9 cellular contexts compared by ENCODE assay signal in genomic region chr3:131361464-131362421, GRCh38. TPM values are rescaled to one million over a fixed set of nuclear protein-coding genes. Genes with fewer than 3 reads are reported as not detected.
DNase-seq lines count a peak whose midpoint lies in the region; ATAC-seq, FAIRE-seq and TF ChIP-seq lines count a peak whose summit lies in the region.
"Had no signal": no experiment of that assay in that cellular context is flagged by ENCODE, and none has a peak within 500 bp of the region (broad histone marks: within the 10 kb centered on the region; RNA-seq: fewer than 3 reads in every experiment).

No MANE protein-coding gene starts in this region.

- H3K36me3 ChIP-seq in HCT116 (ENCODE audit: control insufficient read depth in 1 of 2, insufficient read depth in 2 of 2, low read length in 2 of 2): no peaks in the 10 kb centered on the region
- H3K36me3 ChIP-seq in kidney (ENCODE audit: control insufficient read depth in 1 of 2, insufficient read depth in 2 of 2, low read length in 2 of 2): no peaks in the 10 kb centered on the region

- H3K9me3 ChIP-seq in HCT116 (ENCODE audit: control insufficient read depth in 1 of 2, insufficient read depth in 1 of 2, low read depth in 1 of 2, low read length in 2 of 2) (no peaks in the 10 kb centered on the region), kidney (ENCODE audit: control insufficient read depth in 1 of 2, low read length in 2 of 2) (no peaks in the 10 kb centered on the region)

- H3K9ac ChIP-seq in HCT116 (ENCODE audit: low read length): peak overlapping the region; percentile 88
- peak overlapping the region; percentile 36 to 55 for H3K9ac ChIP-seq in kidney (ENCODE audit: low read length in 2 of 2)

- ATAC-seq in HCT116: peak; percentile 98
- no peak for ATAC-seq in GM21528 (IDR thresholded peaks at IDR 0.05; ENCODE audit: low FRiP score, unreplicated experiment)

- BruUV-seq in HCT116 (replicated peaks; lab: Mats Ljungman, UMichigan): no TSS peak

- no peaks in the 10 kb centered on the region for H3K9me2 ChIP-seq in HCT116 (ENCODE audit: insufficient read depth)

- no peak for TF ChIP-seq CTCF in GM12875 (IDR thresholded peaks at IDR 0.05; ENCODE audit: borderline replicate concordance, insufficient read depth, low read depth, low read length)
- no peak for TF ChIP-seq CTCF in HCT116 (IDR thresholded peaks at IDR 0.05 in 2 of 3, conservative IDR thresholded peaks at IDR 0.05 in 1 of 3; ENCODE audit: borderline replicate concordance in 1 of 3, insufficient read depth in 1 of 3, low read depth in 2 of 3, low read length in 2 of 3)
- no peak for TF ChIP-seq CTCF in kidney (IDR thresholded peaks at IDR 0.05; ENCODE audit: borderline replicate concordance, extremely low read depth, insufficient read depth)
- no peak for TF ChIP-seq CTCF in HFFc6 (IDR thresholded peaks at IDR 0.05)

- no peak overlapping the region for H3K4me3 Mint-ChIP-seq in HFFc6

- H3K4me1 Mint-ChIP-seq in HFFc6 (ENCODE audit: low read depth): peaks cover 1% of the 10 kb centered on the region

- no peak for FAIRE-seq in kidney (lab: Jason Lieb, UNC)
- FAIRE-seq: TTC549 had no signal

- POLR2A ChIA-PET in HCT116 (lab: Charles Lee): interaction anchor here (0.8 to 1.7 kb wide), 2 partner anchors 12 to 20 kb away, joined by 3 to 5 read pairs; partner anchors contain the start of gene NUDT16

- H3K4me1 ChIP-seq in HCT116 (ENCODE audit: control insufficient read depth in 1 of 2, insufficient read depth in 2 of 2, low read length in 2 of 2): peaks cover 5 to 20% of the 10 kb centered on the region in 2 experiments; a peak in 2 of 4 replicates
- H3K4me1 ChIP-seq in kidney (ENCODE audit: control insufficient read depth in 1 of 2, insufficient read depth in 1 of 2, low read depth in 1 of 2, low read length in 2 of 2): peaks cover 0 to 2% of the 10 kb centered on the region in 2 donors

- H3K27me3 Mint-ChIP-seq in HFFc6 (ENCODE audit: insufficient read depth): peaks cover 8% of the 10 kb centered on the region

- RAD21 ChIA-PET in HCT116 (lab: Charles Lee; ENCODE audit: low non-redundant PET in 1 of 2, low total read pairs in 2 of 2, uncharacterized antibody in 2 of 2, unreplicated experiment in 2 of 2): no interaction called here

- H3K4me3 ChIP-seq in GM12875 (ENCODE audit: low read depth, low read length) (peak overlapping the region; percentile 71), HCT116 (replicated peaks in 1 of 2; ENCODE audit: low read depth in 1 of 2, low read length in 2 of 2) (peak overlapping the region; percentile 79 to 82), kidney (ENCODE audit: low read length in 2 of 2) (peak overlapping the region; percentile 61 to 74)

- no peak for TF ChIP-seq POLR2A in HCT116 (IDR thresholded peaks at IDR 0.05; ENCODE audit: borderline replicate concordance, extremely low read depth, insufficient read depth, insufficient read length)

- TF ChIP-seq RAD21 in HCT116 (IDR thresholded peaks at IDR 0.05; ENCODE audit: low read depth): no peak

- H3K79me2 ChIP-seq in HCT116 (ENCODE audit: insufficient read depth, low read length): peaks cover 17% of the 10 kb centered on the region

- H2AFZ ChIP-seq in HCT116 (ENCODE audit: low read depth, low read length, poor library complexity, severe bottlenecking): no peak overlapping the region

- peaks cover 4% of the 10 kb centered on the region; the same call in 1 of the 2 replicates for H3K9me3 Mint-ChIP-seq in HFFc6

- no peaks in the 10 kb centered on the region for H4K20me1 ChIP-seq in HCT116 (ENCODE audit: insufficient read depth)

- intact Hi-C loops in HCT116 (cut with micrococcal nuclease) (no loop called here), kidney (cut with DNase I) (no loop called here)

- peak; percentile 98 for DNase-seq in HCT116 (ENCODE audit: low read depth, low spot score)
- DNase-seq in NCI-H510A (lab: John Stamatoyannopoulos, UW): peak; percentile 92
- DNase-seq in kidney: peak; percentile 96
- DNase-seq in stimulated activated CD8-positive, alpha-beta memory T cell treated with anti-CD3 and anti-CD28 coated beads, Interleukin-4, amount 100 ng/mL, for 48 hours: peak; percentile 50
- DNase-seq in HFFc6: no peak

- CTCF ChIA-PET in HCT116 (lab: Charles Lee): no interaction called here

- H3K4me2 ChIP-seq in HCT116 (ENCODE audit: low read length): peak overlapping the region; percentile 96

- peaks cover 5% of the 10 kb centered on the region; the same call in 1 of the 2 replicates for H3K36me3 Mint-ChIP-seq in HFFc6 (ENCODE audit: low read depth)

- H3K27ac Mint-ChIP-seq in HFFc6: no peak overlapping the region

- no peaks in the 10 kb centered on the region for H3K27me3 ChIP-seq in HCT116 (ENCODE audit: insufficient read depth, low read length)

- H3K27ac ChIP-seq in HCT116 (ENCODE audit: low read depth, low read length) (peak overlapping the region; percentile 65), cingulate gyrus (ENCODE audit: low read depth, low read length) (peak overlapping the region; percentile 10), kidney (ENCODE audit: low read depth in 2 of 2, low read length in 2 of 2) (peak overlapping the region; percentile 82 to 91)

TF ChIP-seq in HCT116, 20 proteins besides CTCF, POLR2A, EP300 and RAD21 (continues in another document):
- TF ChIP-seq FOSL1 (IDR thresholded peaks at IDR 0.05; ENCODE audit: low read depth) (no peak), ZFX (IDR thresholded peaks at IDR 0.05) (peak; percentile 89), YY1 (IDR thresholded peaks at IDR 0.05; ENCODE audit: extremely low read depth, insufficient replicate concordance, low read depth, low read length) (peak; percentile 45), CBX3 (IDR thresholded peaks at IDR 0.05; ENCODE audit: low read depth) (0 out of 2 replicates have a peak, but pooled peaks have one; percentile 12), POLR2AphosphoS5 (IDR thresholded peaks at IDR 0.05; ENCODE audit: low read depth, low read length) (no peak), SP1 (IDR thresholded peaks at IDR 0.05; ENCODE audit: low read depth) (peak; percentile 83), SRF (IDR thresholded peaks at IDR 0.05; ENCODE audit: low read depth) (no peak; the same call in 1 of the 2 replicates), EZH2 (IDR thresholded peaks at IDR 0.05) (no peak), ELF1 (IDR thresholded peaks at IDR 0.05; ENCODE audit: borderline replicate concordance, low read depth) (no peak), EGR1 (IDR thresholded peaks at IDR 0.05; ENCODE audit: low read depth) (peak; percentile 94), TCF7L2 (IDR thresholded peaks at IDR 0.05; ENCODE audit: borderline replicate concordance, extremely low read depth, insufficient read depth, insufficient read length) (no peak), REST (IDR thresholded peaks at IDR 0.05; ENCODE audit: low read depth) (no peak), SIN3A (IDR thresholded peaks at IDR 0.05; ENCODE audit: low read depth) (peak; percentile 79), EZH2phosphoT487 (IDR thresholded peaks at IDR 0.05; ENCODE audit: borderline replicate concordance) (no peak), ZNF274 (IDR thresholded peaks at IDR 0.05; ENCODE audit: low read depth, low read length) (no peak)
- TF ChIP-seq, protein P1, sequence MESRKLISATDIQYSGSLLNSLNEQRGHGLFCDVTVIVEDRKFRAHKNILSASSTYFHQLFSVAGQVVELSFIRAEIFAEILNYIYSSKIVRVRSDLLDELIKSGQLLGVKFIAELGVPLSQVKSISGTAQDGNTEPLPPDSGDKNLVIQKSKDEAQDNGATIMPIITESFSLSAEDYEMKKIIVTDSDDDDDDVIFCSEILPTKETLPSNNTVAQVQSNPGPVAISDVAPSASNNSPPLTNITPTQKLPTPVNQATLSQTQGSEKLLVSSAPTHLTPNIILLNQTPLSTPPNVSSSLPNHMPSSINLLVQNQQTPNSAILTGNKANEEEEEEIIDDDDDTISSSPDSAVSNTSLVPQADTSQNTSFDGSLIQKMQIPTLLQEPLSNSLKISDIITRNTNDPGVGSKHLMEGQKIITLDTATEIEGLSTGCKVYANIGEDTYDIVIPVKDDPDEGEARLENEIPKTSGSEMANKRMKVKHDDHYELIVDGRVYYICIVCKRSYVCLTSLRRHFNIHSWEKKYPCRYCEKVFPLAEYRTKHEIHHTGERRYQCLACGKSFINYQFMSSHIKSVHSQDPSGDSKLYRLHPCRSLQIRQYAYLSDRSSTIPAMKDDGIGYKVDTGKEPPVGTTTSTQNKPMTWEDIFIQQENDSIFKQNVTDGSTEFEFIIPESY (IDR thresholded peaks at IDR 0.05; ENCODE audit: extremely low read depth, insufficient replicate concordance, low read length): no peak
- TF ChIP-seq, protein P2, sequence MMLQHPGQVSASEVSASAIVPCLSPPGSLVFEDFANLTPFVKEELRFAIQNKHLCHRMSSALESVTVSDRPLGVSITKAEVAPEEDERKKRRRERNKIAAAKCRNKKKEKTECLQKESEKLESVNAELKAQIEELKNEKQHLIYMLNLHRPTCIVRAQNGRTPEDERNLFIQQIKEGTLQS (IDR thresholded peaks at IDR 0.05): no peak

RNA-seq across cellular contexts. Expression of gene NUDT16, which starts 19.8 kb away (rescaled TPM):
- total RNA-seq in HCT116 (2021; ENCODE audit: unreplicated experiment) (9.7 TPM), kidney (40.1 TPM)
- polyA plus RNA-seq in HCT116 (2012): 4.9 and 7.5 TPM in 2 replicates
- polyA plus RNA-seq in kidney (ENCODE audit: insufficient read depth, low read depth, low replicate concordance): 43.2 TPM
- 10 to 100 TPM; 18.3 to 21.3 (median 19.7) TPM for total RNA-seq in HFFc6 (2021; fragmentation: NEBNext Ultra II Directional; extraction: Animal tissue kit (Norgen Biotek cat#: 25700))

Comparison
In these comparisons a context has a peak if more than half of its experiments do, and no peak if none do; other contexts are left out.
1. H3K27ac ChIP-seq: peak in every context shown above with its lines; median percentile 86 in kidney; 65 in HCT116; 10 in cingulate gyrus.